In the genomic region with DNA sequence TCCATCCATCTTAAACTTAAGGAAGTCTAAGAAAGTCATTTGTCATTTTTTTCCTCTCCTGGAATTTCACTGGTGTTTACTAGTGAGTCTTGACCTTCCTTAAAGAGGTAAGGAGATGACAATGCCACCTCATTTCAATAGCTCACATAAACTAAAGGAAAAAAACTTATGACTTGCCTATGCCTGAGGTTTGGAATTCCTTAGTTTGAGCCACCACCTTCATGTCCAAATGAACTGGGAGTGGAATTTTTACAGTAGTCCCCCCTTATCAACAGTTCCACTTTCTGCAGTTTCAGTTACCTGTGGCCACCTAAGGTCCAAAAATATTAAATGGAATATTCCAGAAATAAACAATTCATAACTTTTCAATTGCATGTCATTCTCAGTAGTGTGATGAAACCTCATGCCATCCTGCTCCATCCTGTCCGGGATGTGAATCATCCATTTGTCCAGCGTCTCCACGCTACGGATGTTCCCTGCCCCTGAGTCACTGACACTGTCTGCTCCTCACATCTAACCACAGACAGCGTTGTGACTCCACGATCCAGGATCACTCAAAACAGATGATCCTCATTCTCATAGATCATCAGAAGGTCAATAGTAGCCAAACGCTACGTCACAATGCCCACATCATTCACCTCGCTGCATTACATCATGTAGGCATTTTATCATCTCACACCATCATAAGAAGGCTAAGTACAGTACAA, we compare ENCODE assay signal across 9 cellular contexts.
DNase-seq lines count a peak whose midpoint lies in the region; ATAC-seq and TF ChIP-seq lines count a peak whose summit lies in the region.
"Had no signal": no experiment of that assay in that cellular context is flagged by ENCODE, and none has a peak within 500 bp of the region (broad histone marks: within the 10 kb centered on the region; RNA-seq: fewer than 3 reads in every experiment).

No MANE protein-coding gene starts in this region.

- BruUV-seq in Panc1 (replicated peaks; lab: Mats Ljungman, UMichigan): no TSS peak

- ATAC-seq in Panc1 (no peak), mucosa of descending colon (no peak), heart left ventricle (no peak)

- H3K4me1 Mint-ChIP-seq in osteocyte (ENCODE audit: unreplicated experiment): peaks cover 15% of the 10 kb centered on the region

- peaks cover 10% of the 10 kb centered on the region for H3K9me3 Mint-ChIP-seq in osteocyte (ENCODE audit: unreplicated experiment)

- in situ Hi-C loops in Panc1 (cut with HindIII; ENCODE audit: low pct_unique_long_range_greater_than_20kb, low sequenced_read_pairs): no loop called here

- H3K36me3 Mint-ChIP-seq in osteocyte (ENCODE audit: unreplicated experiment): no peaks in the 10 kb centered on the region

- DNase-seq in GM04503 (ENCODE audit: low read depth): peak; percentile 90
- peak; percentile 47 for DNase-seq in Panc1 (ENCODE audit: low read depth, low spot score)
- DNase-seq in epidermal melanocyte (ENCODE audit: insufficient read length, low spot score): peak; percentile 23
- no peak for DNase-seq in osteocyte (ENCODE audit: extremely low spot score, unreplicated experiment)
- no peak for DNase-seq in mucosa of descending colon
- DNase-seq in heart left ventricle: no peak
- no peak for DNase-seq in OCI-M2 (lab: John Stamatoyannopoulos, UW; ENCODE audit: unreplicated experiment)
- DNase-seq: activated CD4-positive, alpha-beta T cell treated with anti-CD3 and anti-CD28 coated beads for 4 hours; amygdala had no signal

- TF ChIP-seq CTCF in Panc1 (IDR thresholded peaks at IDR 0.05) (no peak), osteocyte (IDR thresholded peaks at IDR 0.05) (no peak), mucosa of descending colon (IDR thresholded peaks at IDR 0.05) (no peak), heart left ventricle (IDR thresholded peaks at IDR 0.05) (no peak)

- H3K9me3 ChIP-seq in Panc1 (ENCODE audit: control insufficient read depth, insufficient read depth, low read depth, low read length) (no peaks in the 10 kb centered on the region), mucosa of descending colon (no peaks in the 10 kb centered on the region), heart left ventricle (no peaks in the 10 kb centered on the region)

- no peaks in the 10 kb centered on the region for H3K36me3 ChIP-seq in Panc1 (ENCODE audit: control insufficient read depth, insufficient read depth, low read length)
- H3K36me3 ChIP-seq in mucosa of descending colon (ENCODE audit: low read depth): no peaks in the 10 kb centered on the region
- no peaks in the 10 kb centered on the region for H3K36me3 ChIP-seq in heart left ventricle

- 91 to 97% (median 93%) methylated on average over 9 of the region's 9 CpGs for WGBS in heart left ventricle, 4 donors

- POLR2A ChIA-PET in Panc1 (lab: Charles Lee): no interaction called here

- H3K4me3 ChIP-seq in Panc1 (ENCODE audit: low read depth in 2 of 2, low read length in 2 of 2) (no peak overlapping the region), mucosa of descending colon (no peak overlapping the region), heart left ventricle (no peak overlapping the region)

- H3K27me3 ChIP-seq in Panc1 (ENCODE audit: control insufficient read depth, insufficient read depth, low read length) (no peaks in the 10 kb centered on the region), heart left ventricle (no peaks in the 10 kb centered on the region)

- CTCF ChIA-PET in Panc1 (lab: Charles Lee): no interaction called here

- no peaks in the 10 kb centered on the region for H3K27me3 Mint-ChIP-seq in osteocyte (ENCODE audit: unreplicated experiment)

- H3K4me3 Mint-ChIP-seq in osteocyte (ENCODE audit: unreplicated experiment): no peak overlapping the region

- no peak for TF ChIP-seq POLR2A in heart left ventricle (IDR thresholded peaks at IDR 0.05)

- H3K4me1 ChIP-seq in Panc1 (ENCODE audit: control insufficient read depth, insufficient read depth, low read length): no peaks in the 10 kb centered on the region
- H3K4me1 ChIP-seq in mucosa of descending colon (ENCODE audit: low read depth): no peaks in the 10 kb centered on the region
- H3K4me1 ChIP-seq in heart left ventricle: peaks cover 0 to 5% (median 0%) of the 10 kb centered on the region in 12 donors

- peak overlapping the region; percentile 79 for H3K27ac Mint-ChIP-seq in osteocyte (ENCODE audit: unreplicated experiment)

- intact Hi-C loops in Panc1 (cut with micrococcal nuclease; ENCODE audit: unreplicated experiment): no loop called here
- intact Hi-C loops in mucosa of descending colon (cut with DNase I, micrococcal nuclease): no loop called here
- intact Hi-C loops in heart left ventricle (cut with DNase I): no loop called here

- H3K27ac ChIP-seq in Panc1 (ENCODE audit: low read length): no peak overlapping the region
- no peak overlapping the region for H3K27ac ChIP-seq in heart left ventricle

Comparison
In these comparisons a context has a peak if more than half of its experiments do, and no peak if none do; other contexts are left out.
1. DNase-seq: peak in GM04503 (single experiment), Panc1 (single experiment) and epidermal melanocyte (single experiment); none in osteocyte (single experiment), mucosa of descending colon (0 of 3), heart left ventricle (0 of 5) and OCI-M2 (single experiment).